Comparison of ENCODE assay signal across 25 cellular contexts in genomic region chr15:81087694-81088093, GRCh38. TPM values are rescaled to one million over a fixed set of nuclear protein-coding genes. Genes with fewer than 3 reads are reported as not detected.
DNase-seq lines count a peak whose midpoint lies in the region; ATAC-seq, FAIRE-seq and TF ChIP-seq lines count a peak whose summit lies in the region.
"Had no signal": no experiment of that assay in that cellular context is flagged by ENCODE, and none has a peak within 500 bp of the region (broad histone marks: within the 10 kb centered on the region; RNA-seq: fewer than 3 reads in every experiment).

No MANE protein-coding gene starts in this region.

- no peak overlapping the region for H3K4me3 ChIP-seq in HEK293 (ENCODE audit: low read depth, low read length)
- no peak overlapping the region for H3K4me3 ChIP-seq in GM12878
- H3K4me3 ChIP-seq: A549; BLaER1 treated with 17β-estradiol and CSF1 and Interleukin-3, amounts not matched to agents 10 nM and 100 nM; GM23248 had no signal

- WGBS in GM12878 (ENCODE audit: insufficient coverage, insufficient replicate concordance, low lambda C conversion rate, missing lambda C conversion rate), result 0% methylated on average over 1 of the region's 1 CpG

- TF ChIP-seq CTCF in HEK293 (tag by site-specific recombination; IDR thresholded peaks at IDR 0.05) (no peak), GM12878 (IDR thresholded peaks at IDR 0.05 in 2 of 3, conservative IDR thresholded peaks at IDR 0.05 in 1 of 3; ENCODE audit: control insufficient read depth in 2 of 3, extremely low read depth in 1 of 3, insufficient read depth in 1 of 3, low read depth in 3 of 3, low read length in 3 of 3) (no peak)

- H4K20me1 ChIP-seq in GM12878 (ENCODE audit: control insufficient read depth, insufficient read depth), result no peaks in the 10 kb centered on the region
- H4K20me1 ChIP-seq: BLaER1 treated with 17β-estradiol and CSF1 and Interleukin-3, amounts not matched to agents 10 nM and 100 nM had no signal

- H3K4me1 ChIP-seq in HEK293 (ENCODE audit: control insufficient read depth, insufficient read depth, low read length) (peaks cover 11% of the 10 kb centered on the region), GM12878 (ENCODE audit: control insufficient read depth, insufficient read depth, low read length) (no peaks in the 10 kb centered on the region; the same call in 1 of the 2 replicates)
- H3K4me1 ChIP-seq: A549, BE2C had no signal

- H3K9me3 ChIP-seq in HEK293 (ENCODE audit: control insufficient read depth, insufficient read depth, low read depth, low read length), result no peaks in the 10 kb centered on the region
- no peaks in the 10 kb centered on the region for H3K9me3 ChIP-seq in GM12878 (replicated peaks; ENCODE audit: control insufficient read depth, insufficient read depth, low read length)
- H3K9me3 ChIP-seq: A549; BE2C; BLaER1 treated with 17β-estradiol and CSF1 and Interleukin-3, amounts not matched to agents 10 nM and 100 nM had no signal

- H2AFZ ChIP-seq in GM12878 (ENCODE audit: control insufficient read depth, low read depth, low read length), result no peak overlapping the region
- H2AFZ ChIP-seq: GM23248 had no signal

- H3K36me3 Mint-ChIP-seq in stimulated activated effector memory CD8-positive, alpha-beta T cell treated with anti-CD3 and anti-CD28 coated beads, Interleukin-12 subunit alpha, Interleukin-12 subunit beta, amount 100 ng/mL, for 72 hours, result no peaks in the 10 kb centered on the region
- H3K36me3 Mint-ChIP-seq: CD14-positive monocyte; CD8-positive, alpha-beta memory T cell had no signal

- intact Hi-C loops in GM12878 (cut with micrococcal nuclease; ENCODE audit: unreplicated experiment), result no loop called here

- H3K9me3 Mint-ChIP-seq in stimulated activated effector memory CD8-positive, alpha-beta T cell treated with anti-CD3 and anti-CD28 coated beads, Interleukin-12 subunit alpha, Interleukin-12 subunit beta, amount 100 ng/mL, for 72 hours, result no peaks in the 10 kb centered on the region
- H3K9me3 Mint-ChIP-seq: CD4-positive, alpha-beta T cell had no signal

- POLR2A ChIA-PET in HEK293 (lab: Yijun Ruan, JAX), result no interaction called here
- POLR2A ChIA-PET in GM12878 (lab: Charles Lee), result no interaction called here

- H3K27ac ChIP-seq in HEK293 (ENCODE audit: extremely low read depth, low read depth, low read length) (no peak overlapping the region), GM12878 (ENCODE audit: control insufficient read depth, insufficient read depth) (no peak overlapping the region)
- H3K27ac ChIP-seq: A549; BLaER1 treated with 17β-estradiol and CSF1 and Interleukin-3, amounts not matched to agents 10 nM and 100 nM; GM23248 had no signal

- in situ Hi-C loops in GM12878 (cut with MboI), result no loop called here

- peaks cover 0 to 4% of the 10 kb centered on the region in 2 experiments for H3K27me3 ChIP-seq in GM12878 (replicated peaks in 1 of 2; ENCODE audit: control insufficient read depth in 2 of 2, insufficient read depth in 2 of 2, low read length in 1 of 2)
- H3K27me3 ChIP-seq: BE2C; BLaER1 treated with 17β-estradiol and CSF1 and Interleukin-3, amounts not matched to agents 10 nM and 100 nM had no signal

- ATAC-seq in GM12878 (no peak), HG03139 (IDR thresholded peaks at IDR 0.05; ENCODE audit: unreplicated experiment) (no peak), HG03432 (IDR thresholded peaks at IDR 0.05; ENCODE audit: unreplicated experiment) (no peak)
- ATAC-seq in stimulated activated effector memory CD8-positive, alpha-beta T cell treated with anti-CD3 and anti-CD28 coated beads, Interleukin-12 subunit alpha, Interleukin-12 subunit beta, amount 100 ng/mL, for 72 hours, result no peak

- FAIRE-seq in GM12878 (lab: Jason Lieb, UNC), result peak; percentile 49
- FAIRE-seq: A549, D721Med, GM12891, GM18507, H1 had no signal

- H3K27ac Mint-ChIP-seq in stimulated activated effector memory CD8-positive, alpha-beta T cell treated with anti-CD3 and anti-CD28 coated beads, Interleukin-12 subunit alpha, Interleukin-12 subunit beta, amount 100 ng/mL, for 72 hours, result peak overlapping the region; percentile 2
- H3K27ac Mint-ChIP-seq: CD14-positive monocyte; CD4-positive, alpha-beta T cell; CD8-positive, alpha-beta memory T cell had no signal

- H3K36me3 ChIP-seq in HEK293 (ENCODE audit: control insufficient read depth in 2 of 2, insufficient read depth in 1 of 2, low read length in 2 of 2) (no peaks in the 10 kb centered on the region), GM12878 (ENCODE audit: control insufficient read depth in 2 of 2, insufficient read depth in 2 of 2, low read length in 1 of 2) (no peaks in the 10 kb centered on the region)
- H3K36me3 ChIP-seq: BE2C; BLaER1 treated with 17β-estradiol and CSF1 and Interleukin-3, amounts not matched to agents 10 nM and 100 nM had no signal

- TF ChIP-seq RAD21 in GM12878 (IDR thresholded peaks at IDR 0.05; ENCODE audit: insufficient read depth, low read depth, low read length), result no peak

- RAD21 ChIA-PET in GM12878 (lab: Charles Lee; ENCODE audit: unreplicated experiment), result no interaction called here

- SMC1A ChIA-PET in GM12878 (lab: Charles Lee; ENCODE audit: uncharacterized antibody, unreplicated experiment), result interaction anchor here (1.5 kb wide), 1 partner anchor 12 kb away, joined by 4 read pairs; no protein-coding TSS in a partner anchor

- TF ChIP-seq POLR2A in GM12878 (IDR thresholded peaks at IDR 0.05; ENCODE audit: low read depth, low read length), result no peak

- no peaks in the 10 kb centered on the region for H3K79me2 ChIP-seq in GM12878 (ENCODE audit: control insufficient read depth, insufficient read depth, low read length)

- no peak for TF ChIP-seq EP300 in GM12878 (IDR thresholded peaks at IDR 0.05; ENCODE audit: borderline replicate concordance in 1 of 2, control insufficient read depth in 1 of 2, low read depth in 2 of 2, low read length in 2 of 2)

- no peak overlapping the region for H3K9ac ChIP-seq in GM12878 (ENCODE audit: control insufficient read depth, insufficient read depth, low read length)
- H3K9ac ChIP-seq: BLaER1 treated with 17β-estradiol and CSF1 and Interleukin-3, amounts not matched to agents 10 nM and 100 nM; GM23248 had no signal

- DNase-seq in GM12878 (ENCODE audit: low read depth, low spot score) (no peak), GM19240 (ENCODE audit: insufficient read length, low spot score) (no peak)
- no peak for DNase-seq in stimulated activated effector memory CD8-positive, alpha-beta T cell treated with anti-CD3 and anti-CD28 coated beads, Interleukin-12 subunit alpha, Interleukin-12 subunit beta, amount 100 ng/mL, for 72 hours (ENCODE audit: low spot score in 2 of 2)
- DNase-seq: 8988T; ACHN; AML-193; BE2C; CD4-positive, alpha-beta T cell; CD8-positive, alpha-beta memory T cell; DMS 273 treated with DMSO at 0.1 percent for 48 hours; DMS79; EL; GDM1; H7 had no signal

- CTCF ChIA-PET in HEK293 (lab: Yijun Ruan, JAX), result no interaction called here
- CTCF ChIA-PET in GM12878 (lab: Yijun Ruan, JAX), result interaction anchor here (0.7 to 1.8 kb wide), 2 partner anchors 178 to 263 kb away, joined by 4 to 6 read pairs; no protein-coding TSS in a partner anchor

- no TSS peak for BruUV-seq in GM12878 (replicated peaks; lab: Mats Ljungman, UMichigan)

- H3K4me2 ChIP-seq in GM12878 (ENCODE audit: control insufficient read depth, insufficient read depth), result no peak overlapping the region
- H3K4me2 ChIP-seq: A549; BLaER1 treated with 17β-estradiol and CSF1 and Interleukin-3, amounts not matched to agents 10 nM and 100 nM had no signal

- H3K4me1 Mint-ChIP-seq in stimulated activated effector memory CD8-positive, alpha-beta T cell treated with anti-CD3 and anti-CD28 coated beads, Interleukin-12 subunit alpha, Interleukin-12 subunit beta, amount 100 ng/mL, for 72 hours, result peaks cover 6% of the 10 kb centered on the region
- H3K4me1 Mint-ChIP-seq: CD8-positive, alpha-beta memory T cell had no signal

- H3K4me3 Mint-ChIP-seq in stimulated activated effector memory CD8-positive, alpha-beta T cell treated with anti-CD3 and anti-CD28 coated beads, Interleukin-12 subunit alpha, Interleukin-12 subunit beta, amount 100 ng/mL, for 72 hours, result no peak overlapping the region
- H3K4me3 Mint-ChIP-seq: CD14-positive monocyte; CD4-positive, alpha-beta T cell; CD8-positive, alpha-beta memory T cell had no signal

TF ChIP-seq in HEK293, 187 proteins besides CTCF, POLR2A, EP300 and RAD21:
- peak; percentile 91 for TF ChIP-seq PRDM1 (tag by site-specific recombination; IDR thresholded peaks at IDR 0.05)
- no peak for TF ChIP-seq ZNF549 (tag by site-specific recombination; IDR thresholded peaks at IDR 0.05)
- no peak for TF ChIP-seq ZNF558 (tag by site-specific recombination; IDR thresholded peaks at IDR 0.05)
- 0 out of 2 replicates have a peak, but pooled peaks have one; percentile 21 for TF ChIP-seq ZBTB17 (tag by site-specific recombination; IDR thresholded peaks at IDR 0.05)

TF ChIP-seq in GM12878, 131 proteins besides CTCF, POLR2A, EP300 and RAD21 (continues in another document):
- TF ChIP-seq ATF7 (IDR thresholded peaks at IDR 0.05; ENCODE audit: low read depth), result no peak
- no peak for TF ChIP-seq CREB1 (IDR thresholded peaks at IDR 0.05; ENCODE audit: low read depth)
- TF ChIP-seq KDM1A (IDR thresholded peaks at IDR 0.05; ENCODE audit: borderline replicate concordance), result no peak
- TF ChIP-seq ZNF274 (IDR thresholded peaks at IDR 0.05; ENCODE audit: insufficient read depth, insufficient read length), result no peak
- TF ChIP-seq SIN3A (IDR thresholded peaks at IDR 0.05; ENCODE audit: low read depth, low read length), result no peak
- no peak for TF ChIP-seq YBX1 (IDR thresholded peaks at IDR 0.05)
- TF ChIP-seq SUPT20H (IDR thresholded peaks at IDR 0.05; ENCODE audit: borderline replicate concordance, control insufficient read depth, low read depth, low read length), result no peak
- no peak for TF ChIP-seq NFYA (IDR thresholded peaks at IDR 0.05; ENCODE audit: borderline replicate concordance, low read depth, low read length)
- TF ChIP-seq NFXL1 (IDR thresholded peaks at IDR 0.05; ENCODE audit: borderline replicate concordance), result no peak

RNA-seq across cellular contexts. Expression of gene CFAP161, which starts 46.4 kb away (rescaled TPM):
- total RNA-seq in GM12878 (2013; cell fraction: nucleolus; rRNA removed), result not detected in 2 replicates
- total RNA-seq in GM12878 (2014; rRNA removed) (not detected in 2 replicates), GM12878 (2014; rRNA removed; fragmentation: Illumina TruSeq; extraction: Trizol) (0.31 TPM in 1 of 2 replicates, not detected in the other), GM12878 (2021) (not detected in 2 replicates)
- not detected for polyA plus RNA-seq in GM12878 (2011; ENCODE audit: low read depth)
- polyA plus RNA-seq in GM12878 (2011; rRNA removed) (not detected in 2 replicates), GM12878 (2014; fragmentation: Illumina TruSeq; extraction: Trizol) (not detected in 2 replicates), GM12878 (2014; fragmentation: Nextera tagmentation; extraction: Ambion mirVana) (not detected), GM12878 (2014; rRNA removed) (not detected in 2 replicates), GM12878 (2016; fragmentation: Nextera tagmentation; extraction: Ambion mirVana) (not detected)
- not detected in 2 replicates for polyA plus RNA-seq in GM12878 (2011; cell fraction: cytosol; rRNA removed)
- not detected in 2 replicates for polyA plus RNA-seq in GM12878 (2011; cell fraction: nucleus; rRNA removed)
- polyA plus RNA-seq in GM12878 (2012), result not detected in 2 replicates
- polyA minus RNA-seq in GM12878 (2011; rRNA and poly(A)+ RNA removed), result 0.21 and 0.29 TPM in 2 replicates
- not detected in 2 replicates for polyA minus RNA-seq in GM12878 (2011; cell fraction: cytosol; rRNA and poly(A)+ RNA removed)
- not detected in 2 replicates for polyA minus RNA-seq in GM12878 (2011; cell fraction: nucleus; rRNA and poly(A)+ RNA removed)
- total RNA-seq: CD4-positive, alpha-beta T cell; CD8-positive, alpha-beta memory T cell; GM23248; H1 had no signal
- polyA plus RNA-seq: A549; CD14-positive monocyte; CD8-positive, alpha-beta memory T cell; GM23248 had no signal
